Comparison of ENCODE assay signal across 8 cellular contexts in the genomic region with DNA sequence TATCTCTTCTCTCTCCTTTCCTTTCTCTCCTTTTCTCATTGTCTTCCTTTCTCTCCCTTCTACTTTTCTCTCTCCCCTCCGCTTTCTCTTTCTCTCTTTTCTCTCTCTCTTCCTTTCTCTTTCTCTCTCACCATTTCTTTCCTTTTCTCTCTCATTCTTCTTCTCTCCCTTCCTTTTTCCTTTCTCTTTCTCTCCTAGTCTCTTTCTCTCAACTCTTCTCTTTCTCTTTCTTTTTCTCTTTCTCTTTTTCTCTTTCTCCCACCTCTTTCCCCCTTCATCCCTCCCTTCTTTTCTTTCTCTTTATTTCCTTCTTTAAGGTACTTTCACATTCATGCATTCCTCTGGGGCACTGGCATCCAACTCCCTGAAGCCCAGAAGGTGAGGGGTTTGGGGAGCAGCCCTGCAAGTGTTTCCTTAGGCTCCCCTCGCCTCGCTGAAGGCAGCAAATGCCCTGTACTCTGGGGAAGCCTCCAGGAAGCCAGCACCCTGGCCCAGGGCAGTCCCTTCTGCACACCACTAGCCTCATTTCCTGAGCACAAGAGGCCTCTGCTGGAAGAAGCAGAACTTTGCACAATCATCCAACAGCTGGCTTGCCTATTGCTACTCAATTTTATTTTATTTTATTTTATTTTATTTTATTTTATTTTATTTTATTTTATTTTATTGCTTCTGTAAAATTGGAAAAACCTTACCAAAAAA.
DNase-seq lines count a peak whose midpoint lies in the region; ATAC-seq and TF ChIP-seq lines count a peak whose summit lies in the region.

No MANE protein-coding gene starts in this region.

- H3K9me2 ChIP-seq in GM23338 (ENCODE audit: insufficient read depth), result no peaks in the 10 kb centered on the region
- no peaks in the 10 kb centered on the region for H3K9me2 ChIP-seq in Karpas-422 (replicated peaks; ENCODE audit: insufficient read depth, low read length)

- no peaks in the 10 kb centered on the region for H3K9me3 Mint-ChIP-seq in GM23338

- H3K4me2 ChIP-seq in GM23338, result no peak overlapping the region
- no peak overlapping the region for H3K4me2 ChIP-seq in Karpas-422 (ENCODE audit: low read depth, low read length, poor library complexity, severe bottlenecking)

- H3K4me3 ChIP-seq in GM23338 (no peak overlapping the region), Karpas-422 (ENCODE audit: low read length) (no peak overlapping the region), epithelial cell of esophagus (ENCODE audit: low read length) (no peak overlapping the region), ovary (no peak overlapping the region)

- peak; percentile 62 for TF ChIP-seq CTCF in GM13977 (IDR thresholded peaks at IDR 0.05; ENCODE audit: extremely low read depth, insufficient read depth, missing control alignments)
- TF ChIP-seq CTCF in GM23338 (conservative IDR thresholded peaks at IDR 0.05; ENCODE audit: low read depth in 2 of 2), result peak; percentile 31 to 74; a peak in 3 of 4 replicates
- peak; percentile 47 for TF ChIP-seq CTCF in epithelial cell of esophagus (IDR thresholded peaks at IDR 0.05; ENCODE audit: insufficient read depth, low read depth, low read length, missing control alignments)
- TF ChIP-seq CTCF in ovary (IDR thresholded peaks at IDR 0.05), result no peak

- in situ Hi-C loops in GM13977 (cut with MboI; ENCODE audit: low pct_unique_long_range_greater_than_20kb, low sequenced_read_pairs, unreplicated experiment), result loop anchor here (10.0 kb wide), 2 partner anchors 171 to 379 kb away; no protein-coding TSS in a partner anchor

- H2AFZ ChIP-seq in GM23338 (peak overlapping the region; percentile 91), Karpas-422 (ENCODE audit: low read length) (no peak overlapping the region)

- no peaks in the 10 kb centered on the region for H3K36me3 Mint-ChIP-seq in GM23338 (ENCODE audit: low read depth)

- H3K27ac Mint-ChIP-seq in GM23338, result no peak overlapping the region

- H3K4me1 ChIP-seq in GM23338 (ENCODE audit: insufficient read depth) (peaks cover 13% of the 10 kb centered on the region), Karpas-422 (ENCODE audit: low read length) (no peaks in the 10 kb centered on the region), ovary (ENCODE audit: insufficient read depth) (no peaks in the 10 kb centered on the region)

- intact Hi-C loops in ovary (cut with DNase I), result loop anchor here (5.0 to 10.0 kb wide), 6 partner anchors 171 to 479 kb away; a partner anchor contains a TSS

- peaks cover 3% of the 10 kb centered on the region for H3K27me3 Mint-ChIP-seq in GM23338 (ENCODE audit: insufficient read depth, low read depth, poor library complexity)

- WGBS in ovary, 3 donors, result 60 to 82% (median 76%) methylated on average over 3 of the region's 3 CpGs

- H4K20me1 ChIP-seq in GM23338 (replicated peaks; ENCODE audit: insufficient read depth) (no peaks in the 10 kb centered on the region), Karpas-422 (ENCODE audit: insufficient read depth, low read depth, low read length) (no peaks in the 10 kb centered on the region)

- no peaks in the 10 kb centered on the region for H3K79me2 ChIP-seq in GM23338 (replicated peaks; ENCODE audit: insufficient read depth)
- H3K79me2 ChIP-seq in Karpas-422 (ENCODE audit: low read length), result no peaks in the 10 kb centered on the region

- H3K27me3 ChIP-seq in GM23338 (ENCODE audit: insufficient read depth), result no peaks in the 10 kb centered on the region
- H3K27me3 ChIP-seq in Karpas-422 (ENCODE audit: low read length), result no peaks in the 10 kb centered on the region
- H3K27me3 ChIP-seq in ovary, result no peaks in the 10 kb centered on the region

- ATAC-seq in GM23338, result peak; percentile 86

- H3K9me3 ChIP-seq in Karpas-422 (ENCODE audit: low read length) (no peaks in the 10 kb centered on the region), ovary (no peaks in the 10 kb centered on the region)

- peaks cover 14% of the 10 kb centered on the region for H3K4me1 Mint-ChIP-seq in GM23338

- H3F3A ChIP-seq in GM23338 (replicated peaks; ENCODE audit: low read depth), result no peaks in the 10 kb centered on the region

- H3K27ac ChIP-seq in GM23338 (ENCODE audit: low read depth), result no peak overlapping the region
- no peak overlapping the region for H3K27ac ChIP-seq in Karpas-422 (ENCODE audit: low read length)
- no peak overlapping the region for H3K27ac ChIP-seq in ovary

- no peak overlapping the region for H3K9ac ChIP-seq in Karpas-422 (ENCODE audit: low read length)

- H3K4me3 Mint-ChIP-seq in GM23338, result no peak overlapping the region

- no peak for TF ChIP-seq POLR2A in ovary (IDR thresholded peaks at IDR 0.05)

- H3K36me3 ChIP-seq in GM23338 (ENCODE audit: insufficient read depth), result no peaks in the 10 kb centered on the region
- no peaks in the 10 kb centered on the region for H3K36me3 ChIP-seq in Karpas-422 (ENCODE audit: insufficient read depth, low read length)
- no peaks in the 10 kb centered on the region for H3K36me3 ChIP-seq in ovary

- no peak for TF ChIP-seq EP300 in ovary (IDR thresholded peaks at IDR 0.05)

- DNase-seq in GM13977 (ENCODE audit: low spot score), result peak; percentile 65
- peak; percentile 52 for DNase-seq in GM23338 (ENCODE audit: low spot score)
- DNase-seq in Karpas-422, result peak; percentile 62
- peak; percentile 77 for DNase-seq in activated CD4-positive, alpha-beta T cell treated with anti-CD3 and anti-CD28 coated beads for 48 hours
- peak; percentile 68 for DNase-seq in epithelial cell of esophagus (ENCODE audit: low read depth)
- peak in 4 of 5 donors; percentile 25 to 44 (median 38) for DNase-seq in ovary
- DNase-seq in cerebellum (ENCODE audit: low spot score), result no peak
- no peak for DNase-seq in occipital lobe (lab: John Stamatoyannopoulos, UW)

TF ChIP-seq in GM23338, 12 proteins besides CTCF, POLR2A, EP300 and RAD21:
- TF ChIP-seq NANOG (IDR thresholded peaks at IDR 0.05; ENCODE audit: borderline replicate concordance), result no peak
- TF ChIP-seq, protein P1, sequence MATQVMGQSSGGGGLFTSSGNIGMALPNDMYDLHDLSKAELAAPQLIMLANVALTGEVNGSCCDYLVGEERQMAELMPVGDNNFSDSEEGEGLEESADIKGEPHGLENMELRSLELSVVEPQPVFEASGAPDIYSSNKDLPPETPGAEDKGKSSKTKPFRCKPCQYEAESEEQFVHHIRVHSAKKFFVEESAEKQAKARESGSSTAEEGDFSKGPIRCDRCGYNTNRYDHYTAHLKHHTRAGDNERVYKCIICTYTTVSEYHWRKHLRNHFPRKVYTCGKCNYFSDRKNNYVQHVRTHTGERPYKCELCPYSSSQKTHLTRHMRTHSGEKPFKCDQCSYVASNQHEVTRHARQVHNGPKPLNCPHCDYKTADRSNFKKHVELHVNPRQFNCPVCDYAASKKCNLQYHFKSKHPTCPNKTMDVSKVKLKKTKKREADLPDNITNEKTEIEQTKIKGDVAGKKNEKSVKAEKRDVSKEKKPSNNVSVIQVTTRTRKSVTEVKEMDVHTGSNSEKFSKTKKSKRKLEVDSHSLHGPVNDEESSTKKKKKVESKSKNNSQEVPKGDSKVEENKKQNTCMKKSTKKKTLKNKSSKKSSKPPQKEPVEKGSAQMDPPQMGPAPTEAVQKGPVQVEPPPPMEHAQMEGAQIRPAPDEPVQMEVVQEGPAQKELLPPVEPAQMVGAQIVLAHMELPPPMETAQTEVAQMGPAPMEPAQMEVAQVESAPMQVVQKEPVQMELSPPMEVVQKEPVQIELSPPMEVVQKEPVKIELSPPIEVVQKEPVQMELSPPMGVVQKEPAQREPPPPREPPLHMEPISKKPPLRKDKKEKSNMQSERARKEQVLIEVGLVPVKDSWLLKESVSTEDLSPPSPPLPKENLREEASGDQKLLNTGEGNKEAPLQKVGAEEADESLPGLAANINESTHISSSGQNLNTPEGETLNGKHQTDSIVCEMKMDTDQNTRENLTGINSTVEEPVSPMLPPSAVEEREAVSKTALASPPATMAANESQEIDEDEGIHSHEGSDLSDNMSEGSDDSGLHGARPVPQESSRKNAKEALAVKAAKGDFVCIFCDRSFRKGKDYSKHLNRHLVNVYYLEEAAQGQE (IDR thresholded peaks at IDR 0.05; ENCODE audit: unreplicated experiment), result no peak
- TF ChIP-seq CREB1 (CRISPR knock-in tag; IDR thresholded peaks at IDR 0.05; ENCODE audit: low read depth), result no peak

Comparison
In these comparisons a context has a peak if more than half of its experiments do, and no peak if none do; other contexts are left out.
1. DNase-seq: peak in GM13977 (single experiment), GM23338 (single experiment), Karpas-422 (single experiment), activated CD4-positive, alpha-beta T cell treated with anti-CD3 and anti-CD28 coated beads for 48 hours (single experiment), epithelial cell of esophagus (single experiment) and ovary (4 of 5); none in cerebellum (single experiment) and occipital lobe (single experiment).
2. CTCF ChIP-seq: peak in GM13977 (single experiment), GM23338 (2 of 2) and epithelial cell of esophagus (single experiment); none in ovary (0 of 3).